In the genomic region with DNA sequence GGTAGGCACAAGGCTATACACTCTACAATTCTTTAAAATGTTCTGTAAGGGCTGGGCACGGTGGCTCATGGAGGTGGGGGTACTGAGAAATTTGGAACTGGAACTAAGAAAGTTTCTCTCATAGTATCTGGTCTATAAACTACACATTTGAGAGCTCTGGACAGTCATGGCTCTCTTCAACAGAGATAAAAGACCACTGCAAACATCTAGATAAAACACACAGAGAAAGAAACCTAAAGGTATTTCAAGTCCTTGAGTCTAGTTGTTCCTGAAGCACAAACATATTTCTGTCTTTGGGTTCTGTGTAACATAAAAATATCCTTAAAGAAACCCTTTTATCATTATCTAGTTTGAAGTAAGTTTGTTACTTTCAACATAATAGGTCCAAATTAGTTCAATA, we compare ENCODE assay signal across 1 cellular context.
TF ChIP-seq lines count a peak whose summit lies in the region.

No MANE protein-coding gene starts in this region.

TF ChIP-seq in K562, 482 proteins besides CTCF, POLR2A, EP300 and RAD21 (continued from another document and continues in another):
- TF ChIP-seq ZNF639 (CRISPR knock-in tag; conservative IDR thresholded peaks at IDR 0.05 in 1 of 2, IDR thresholded peaks at IDR 0.05 in 1 of 2) (no peak), JUND (IDR thresholded peaks at IDR 0.05; ENCODE audit: borderline replicate concordance, low read depth, low read length) (no peak), JUND (tag; IDR thresholded peaks at IDR 0.05; ENCODE audit: borderline replicate concordance, low read depth, low read length) (peak; percentile 28; the same call in 1 of the 3 replicates), RBBP5 (IDR thresholded peaks at IDR 0.05; ENCODE audit: borderline replicate concordance, insufficient read depth, low read length, poor library complexity, severe bottlenecking) (no peak), POLR2AphosphoS5 (IDR thresholded peaks at IDR 0.05; ENCODE audit: control insufficient read depth, insufficient read depth, low read depth, low read length) (no peak), SRSF7 (optimal IDR thresholded peaks at IDR 0.05; ENCODE audit: low read depth, low read length) (no peak), FIP1L1 (IDR thresholded peaks at IDR 0.05; ENCODE audit: low read depth, low read length, poor library complexity, severe bottlenecking) (no peak), ZNF133 (CRISPR knock-in tag; IDR thresholded peaks at IDR 0.05) (no peak), SRF (CRISPR knock-in tag; IDR thresholded peaks at IDR 0.05) (no peak), MEIS2 (IDR thresholded peaks at IDR 0.05; ENCODE audit: partially characterized antibody) (peak; percentile 17), GTF2F1 (IDR thresholded peaks at IDR 0.05; ENCODE audit: low read depth, low read length) (no peak), SIN3A (IDR thresholded peaks at IDR 0.05; ENCODE audit: borderline replicate concordance in 2 of 2, control insufficient read depth in 1 of 2, low read depth in 2 of 2, low read length in 2 of 2) (no peak), NR1H2 (CRISPR knock-in tag; IDR thresholded peaks at IDR 0.05) (no peak), E2F6 (IDR thresholded peaks at IDR 0.05; ENCODE audit: borderline replicate concordance in 1 of 2, extremely low read depth in 1 of 2, insufficient read depth in 1 of 2, insufficient read length in 1 of 2, low read depth in 1 of 2, low read length in 1 of 2, poor library complexity in 1 of 2, severe bottlenecking in 1 of 2) (no peak), PTTG1 (tag; IDR thresholded peaks at IDR 0.05; ENCODE audit: low read depth) (no peak), MLLT1 (IDR thresholded peaks at IDR 0.05) (no peak), TRIM24 (IDR thresholded peaks at IDR 0.05) (no peak), HDAC6 (IDR thresholded peaks at IDR 0.05; ENCODE audit: low read depth, low read length) (no peak), RB1 (IDR thresholded peaks at IDR 0.05; ENCODE audit: low read depth) (no peak), GABPA (tag; conservative IDR thresholded peaks at IDR 0.05; ENCODE audit: low read depth) (no peak), PRDM10 (IDR thresholded peaks at IDR 0.05; ENCODE audit: partially characterized antibody) (no peak), ZNF143 (CRISPR knock-in tag; IDR thresholded peaks at IDR 0.05) (no peak), NFE2 (IDR thresholded peaks at IDR 0.05; ENCODE audit: low read depth) (0 out of 2 replicates have a peak, but pooled peaks have one; percentile 6), CHD2 (IDR thresholded peaks at IDR 0.05; ENCODE audit: low read depth, low read length) (no peak), MCM7 (IDR thresholded peaks at IDR 0.05) (no peak), POLR3A (IDR thresholded peaks at IDR 0.05; ENCODE audit: borderline replicate concordance, extremely low read depth, insufficient read depth, insufficient read length) (no peak), RUNX1 (IDR thresholded peaks at IDR 0.05; ENCODE audit: low read depth) (no peak), RNF219 (CRISPR knock-in tag; IDR thresholded peaks at IDR 0.05) (no peak), NFE2L1 (tag; IDR thresholded peaks at IDR 0.05; ENCODE audit: borderline replicate concordance, low read depth) (no peak), KDM1A (IDR thresholded peaks at IDR 0.05) (no peak), SMARCC2 (IDR thresholded peaks at IDR 0.05; ENCODE audit: low read depth) (peak; percentile 72; the same call in 1 of the 2 replicates), HNRNPH1 (optimal IDR thresholded peaks at IDR 0.05; ENCODE audit: low read depth, low read length) (no peak), NR2F6 (CRISPR knock-in tag; IDR thresholded peaks at IDR 0.05) (no peak), MAX (CRISPR knock-in tag; IDR thresholded peaks at IDR 0.05) (no peak), FOXA3 (CRISPR knock-in tag; conservative IDR thresholded peaks at IDR 0.05 in 1 of 2, IDR thresholded peaks at IDR 0.05 in 1 of 2) (no peak), RFX1 (IDR thresholded peaks at IDR 0.05) (no peak), LEF1 (IDR thresholded peaks at IDR 0.05) (0 out of 2 replicates have a peak, but pooled peaks have one; percentile 59), NCOA1 (IDR thresholded peaks at IDR 0.05; ENCODE audit: low read depth) (no peak), ZNF232 (CRISPR knock-in tag; IDR thresholded peaks at IDR 0.05) (no peak), LARP7 (IDR thresholded peaks at IDR 0.05) (no peak), DACH1 (IDR thresholded peaks at IDR 0.05; ENCODE audit: partially characterized antibody) (no peak), RCOR1 (IDR thresholded peaks at IDR 0.05; ENCODE audit: borderline replicate concordance in 1 of 2, low read depth in 2 of 2, low read length in 2 of 2) (no peak), STAT5A (IDR thresholded peaks at IDR 0.05; ENCODE audit: borderline replicate concordance, low read length) (peak; percentile 31; the same call in 1 of the 2 replicates), PRPF4 (IDR thresholded peaks at IDR 0.05; ENCODE audit: insufficient read depth, low read depth, low read length, poor library complexity, severe bottlenecking) (no peak)
- TF ChIP-seq, protein P1, sequence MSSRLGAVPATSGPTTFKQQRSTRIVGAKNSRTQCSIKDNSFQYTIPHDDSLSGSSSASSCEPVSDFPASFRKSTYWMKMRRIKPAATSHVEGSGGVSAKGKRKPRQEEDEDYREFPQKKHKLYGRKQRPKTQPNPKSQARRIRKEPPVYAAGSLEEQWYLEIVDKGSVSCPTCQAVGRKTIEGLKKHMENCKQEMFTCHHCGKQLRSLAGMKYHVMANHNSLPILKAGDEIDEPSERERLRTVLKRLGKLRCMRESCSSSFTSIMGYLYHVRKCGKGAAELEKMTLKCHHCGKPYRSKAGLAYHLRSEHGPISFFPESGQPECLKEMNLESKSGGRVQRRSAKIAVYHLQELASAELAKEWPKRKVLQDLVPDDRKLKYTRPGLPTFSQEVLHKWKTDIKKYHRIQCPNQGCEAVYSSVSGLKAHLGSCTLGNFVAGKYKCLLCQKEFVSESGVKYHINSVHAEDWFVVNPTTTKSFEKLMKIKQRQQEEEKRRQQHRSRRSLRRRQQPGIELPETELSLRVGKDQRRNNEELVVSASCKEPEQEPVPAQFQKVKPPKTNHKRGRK (tag; IDR thresholded peaks at IDR 0.05): no peak
- TF ChIP-seq, protein P2, sequence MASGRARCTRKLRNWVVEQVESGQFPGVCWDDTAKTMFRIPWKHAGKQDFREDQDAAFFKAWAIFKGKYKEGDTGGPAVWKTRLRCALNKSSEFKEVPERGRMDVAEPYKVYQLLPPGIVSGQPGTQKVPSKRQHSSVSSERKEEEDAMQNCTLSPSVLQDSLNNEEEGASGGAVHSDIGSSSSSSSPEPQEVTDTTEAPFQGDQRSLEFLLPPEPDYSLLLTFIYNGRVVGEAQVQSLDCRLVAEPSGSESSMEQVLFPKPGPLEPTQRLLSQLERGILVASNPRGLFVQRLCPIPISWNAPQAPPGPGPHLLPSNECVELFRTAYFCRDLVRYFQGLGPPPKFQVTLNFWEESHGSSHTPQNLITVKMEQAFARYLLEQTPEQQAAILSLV (tag; IDR thresholded peaks at IDR 0.05): no peak
- TF ChIP-seq, protein P3, sequence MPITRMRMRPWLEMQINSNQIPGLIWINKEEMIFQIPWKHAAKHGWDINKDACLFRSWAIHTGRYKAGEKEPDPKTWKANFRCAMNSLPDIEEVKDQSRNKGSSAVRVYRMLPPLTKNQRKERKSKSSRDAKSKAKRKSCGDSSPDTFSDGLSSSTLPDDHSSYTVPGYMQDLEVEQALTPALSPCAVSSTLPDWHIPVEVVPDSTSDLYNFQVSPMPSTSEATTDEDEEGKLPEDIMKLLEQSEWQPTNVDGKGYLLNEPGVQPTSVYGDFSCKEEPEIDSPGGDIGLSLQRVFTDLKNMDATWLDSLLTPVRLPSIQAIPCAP (CRISPR knock-in tag; IDR thresholded peaks at IDR 0.05; ENCODE audit: borderline replicate concordance): no peak
- TF ChIP-seq, protein P4, sequence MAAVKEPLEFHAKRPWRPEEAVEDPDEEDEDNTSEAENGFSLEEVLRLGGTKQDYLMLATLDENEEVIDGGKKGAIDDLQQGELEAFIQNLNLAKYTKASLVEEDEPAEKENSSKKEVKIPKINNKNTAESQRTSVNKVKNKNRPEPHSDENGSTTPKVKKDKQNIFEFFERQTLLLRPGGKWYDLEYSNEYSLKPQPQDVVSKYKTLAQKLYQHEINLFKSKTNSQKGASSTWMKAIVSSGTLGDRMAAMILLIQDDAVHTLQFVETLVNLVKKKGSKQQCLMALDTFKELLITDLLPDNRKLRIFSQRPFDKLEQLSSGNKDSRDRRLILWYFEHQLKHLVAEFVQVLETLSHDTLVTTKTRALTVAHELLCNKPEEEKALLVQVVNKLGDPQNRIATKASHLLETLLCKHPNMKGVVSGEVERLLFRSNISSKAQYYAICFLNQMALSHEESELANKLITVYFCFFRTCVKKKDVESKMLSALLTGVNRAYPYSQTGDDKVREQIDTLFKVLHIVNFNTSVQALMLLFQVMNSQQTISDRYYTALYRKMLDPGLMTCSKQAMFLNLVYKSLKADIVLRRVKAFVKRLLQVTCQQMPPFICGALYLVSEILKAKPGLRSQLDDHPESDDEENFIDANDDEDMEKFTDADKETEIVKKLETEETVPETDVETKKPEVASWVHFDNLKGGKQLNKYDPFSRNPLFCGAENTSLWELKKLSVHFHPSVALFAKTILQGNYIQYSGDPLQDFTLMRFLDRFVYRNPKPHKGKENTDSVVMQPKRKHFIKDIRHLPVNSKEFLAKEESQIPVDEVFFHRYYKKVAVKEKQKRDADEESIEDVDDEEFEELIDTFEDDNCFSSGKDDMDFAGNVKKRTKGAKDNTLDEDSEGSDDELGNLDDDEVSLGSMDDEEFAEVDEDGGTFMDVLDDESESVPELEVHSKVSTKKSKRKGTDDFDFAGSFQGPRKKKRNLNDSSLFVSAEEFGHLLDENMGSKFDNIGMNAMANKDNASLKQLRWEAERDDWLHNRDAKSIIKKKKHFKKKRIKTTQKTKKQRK (IDR thresholded peaks at IDR 0.05; ENCODE audit: borderline replicate concordance, low read depth, low read length): no peak
